ENCODE assay signal across 16 cellular contexts in genomic region chr5:176796411-176796810, GRCh38. TPM values are rescaled to one million over a fixed set of nuclear protein-coding genes. Genes with fewer than 3 reads are reported as not detected.
A peak's percentile ranks its signal among the peaks of the same experiment; 100 is the strongest.
DNase-seq lines count a peak whose midpoint lies in the region; FAIRE-seq and TF ChIP-seq lines count a peak whose summit lies in the region.
"Had no signal": no experiment of that assay in that cellular context is flagged by ENCODE, and none has a peak within 500 bp of the region (broad histone marks: within the 10 kb centered on the region; RNA-seq: fewer than 3 reads in every experiment).

No MANE protein-coding gene starts in this region.

- H3K4me3 ChIP-seq in astrocyte (ENCODE audit: insufficient read depth, low read depth, low read length), result no peak overlapping the region
- no peak overlapping the region for H3K4me3 ChIP-seq in osteoblast (ENCODE audit: insufficient read depth, low read length)
- no peak overlapping the region for H3K4me3 ChIP-seq in brain microvascular endothelial cell (ENCODE audit: low read depth, low read length)
- H3K4me3 ChIP-seq: Peyer's patch had no signal

- H3K36me3 ChIP-seq in astrocyte (ENCODE audit: insufficient read depth, low read length) (no peaks in the 10 kb centered on the region), osteoblast (ENCODE audit: insufficient read depth, low read length) (no peaks in the 10 kb centered on the region), brain microvascular endothelial cell (replicated peaks) (no peaks in the 10 kb centered on the region)
- H3K36me3 ChIP-seq: Peyer's patch had no signal

- H3K27ac Mint-ChIP-seq in astrocyte (ENCODE audit: unreplicated experiment) (no peak overlapping the region), glutamatergic neuron (ENCODE audit: unreplicated experiment) (no peak overlapping the region), chondrocyte (ENCODE audit: unreplicated experiment) (no peak overlapping the region)

- H4K20me1 ChIP-seq in astrocyte (ENCODE audit: insufficient read depth, low read length), result no peaks in the 10 kb centered on the region
- no peaks in the 10 kb centered on the region for H4K20me1 ChIP-seq in osteoblast (ENCODE audit: insufficient read depth, low read length)

- H3K9me3 ChIP-seq in astrocyte (ENCODE audit: insufficient read depth, low read depth, low read length) (no peaks in the 10 kb centered on the region), osteoblast (ENCODE audit: low read depth, low read length) (no peaks in the 10 kb centered on the region)
- H3K9me3 ChIP-seq: Peyer's patch had no signal

- H3K4me2 ChIP-seq in astrocyte (ENCODE audit: low read length) (no peak overlapping the region), osteoblast (ENCODE audit: insufficient read depth, low read length) (no peak overlapping the region)

- peak; percentile 67 for DNase-seq in AG20443 (ENCODE audit: low spot score)
- peak; percentile 27 for DNase-seq in HT1080 (ENCODE audit: low read depth)
- no peak for DNase-seq in astrocyte (ENCODE audit: low read depth)
- peak; percentile 84 for DNase-seq in osteoblast (ENCODE audit: insufficient read length, low spot score, missing footprints)
- DNase-seq in glutamatergic neuron, result no peak
- no peak for DNase-seq in brain microvascular endothelial cell
- no peak for DNase-seq in chondrocyte (ENCODE audit: low spot score)
- DNase-seq: C1 segment of cervical spinal cord, KBM-7, NCI-H1048, NCI-H1694, NCI-H774, Peyer's patch had no signal

- H3K27me3 Mint-ChIP-seq in astrocyte (ENCODE audit: low read depth, unreplicated experiment) (peaks cover 53% of the 10 kb centered on the region), glutamatergic neuron (ENCODE audit: unreplicated experiment) (peaks cover 5% of the 10 kb centered on the region), chondrocyte (ENCODE audit: low read depth) (peaks cover 53% of the 10 kb centered on the region)

- H3K4me3 Mint-ChIP-seq in astrocyte (ENCODE audit: unreplicated experiment), result peak overlapping the region; percentile 17
- H3K4me3 Mint-ChIP-seq in glutamatergic neuron (ENCODE audit: unreplicated experiment), result no peak overlapping the region
- H3K4me3 Mint-ChIP-seq in chondrocyte (ENCODE audit: unreplicated experiment), result no peak overlapping the region

- FAIRE-seq in astrocyte (lab: Jason Lieb, UNC), result no peak
- FAIRE-seq: GM18507, GM19239 had no signal

- in situ Hi-C loops in brain microvascular endothelial cell (cut with HindIII; ENCODE audit: low pct_ligation_motif_present, low sequenced_read_pairs), result no loop called here

- H3K79me2 ChIP-seq in astrocyte (ENCODE audit: insufficient read depth, low read length), result no peaks in the 10 kb centered on the region
- no peaks in the 10 kb centered on the region for H3K79me2 ChIP-seq in osteoblast (ENCODE audit: insufficient read depth, low read length)

- no peaks in the 10 kb centered on the region for H3K4me1 Mint-ChIP-seq in astrocyte (ENCODE audit: low read depth, unreplicated experiment)
- peaks cover 8% of the 10 kb centered on the region for H3K4me1 Mint-ChIP-seq in glutamatergic neuron (ENCODE audit: low read depth, unreplicated experiment)
- H3K4me1 Mint-ChIP-seq in chondrocyte (ENCODE audit: low read depth), result peaks cover 10% of the 10 kb centered on the region

- H3K4me1 ChIP-seq in astrocyte (ENCODE audit: insufficient read depth, low read length) (no peaks in the 10 kb centered on the region), osteoblast (ENCODE audit: insufficient read depth, low read length) (no peaks in the 10 kb centered on the region)
- H3K4me1 ChIP-seq: Peyer's patch had no signal

- H3K9me3 Mint-ChIP-seq in astrocyte (ENCODE audit: unreplicated experiment) (peaks cover 3% of the 10 kb centered on the region), glutamatergic neuron (ENCODE audit: unreplicated experiment) (peaks cover 1% of the 10 kb centered on the region), chondrocyte (ENCODE audit: low read depth) (no peaks in the 10 kb centered on the region)

- H3K9ac ChIP-seq in astrocyte (ENCODE audit: low read length), result no peak overlapping the region

- H3K36me3 Mint-ChIP-seq in astrocyte (ENCODE audit: low read depth, unreplicated experiment) (peaks cover 2% of the 10 kb centered on the region), glutamatergic neuron (ENCODE audit: unreplicated experiment) (no peaks in the 10 kb centered on the region), chondrocyte (ENCODE audit: low read depth) (no peaks in the 10 kb centered on the region)

- H2AFZ ChIP-seq in astrocyte (ENCODE audit: low read depth, low read length) (no peak overlapping the region), osteoblast (ENCODE audit: low read length) (no peak overlapping the region)

- H3K27me3 ChIP-seq in astrocyte (ENCODE audit: insufficient read depth, low read length), result peaks cover 39% of the 10 kb centered on the region
- H3K27me3 ChIP-seq in osteoblast (ENCODE audit: insufficient read depth, low read length), result peaks cover 47% of the 10 kb centered on the region
- H3K27me3 ChIP-seq in brain microvascular endothelial cell (replicated peaks), result peaks cover 53% of the 10 kb centered on the region
- H3K27me3 ChIP-seq: Peyer's patch had no signal

- H3K27ac ChIP-seq in astrocyte (ENCODE audit: low read depth, low read length) (no peak overlapping the region), osteoblast (ENCODE audit: low read depth, low read length) (no peak overlapping the region), brain microvascular endothelial cell (no peak overlapping the region)
- H3K27ac ChIP-seq: HL-60, Peyer's patch had no signal

- TF ChIP-seq CTCF in astrocyte (IDR thresholded peaks at IDR 0.05; ENCODE audit: insufficient read depth, low read depth, low read length), result no peak
- TF ChIP-seq CTCF in osteoblast (IDR thresholded peaks at IDR 0.05; ENCODE audit: extremely low read depth, low read depth, low read length), result no peak
- no peak for TF ChIP-seq CTCF in glutamatergic neuron (IDR thresholded peaks at IDR 0.05; ENCODE audit: partially characterized antibody, unreplicated experiment)
- TF ChIP-seq CTCF in brain microvascular endothelial cell (IDR thresholded peaks at IDR 0.05; ENCODE audit: low read depth, low read length, missing control alignments), result no peak
- TF ChIP-seq CTCF in chondrocyte (IDR thresholded peaks at IDR 0.05), result no peak

RNA-seq across cellular contexts. Expression of gene UNC5A, which starts 13.9 kb away (rescaled TPM):
- total RNA-seq in HT1080 (2014; rRNA removed; shearing (Covaris generic)), result 0.05 TPM in 1 of 2 replicates, not detected in the other
- polyA plus RNA-seq in HT1080 (2015; cell fraction: cytosol; rRNA removed), result 0.01 and 0.15 TPM in 2 replicates
- polyA plus RNA-seq in HT1080 (2015; cell fraction: nucleus; rRNA removed), result not detected in 2 replicates
- 0.67 and 0.70 TPM in 2 replicates for total RNA-seq in astrocyte
- not detected in 2 replicates for total RNA-seq in osteoblast
- total RNA-seq in glutamatergic neuron (ENCODE audit: unreplicated experiment), result 5.6 TPM
- total RNA-seq in chondrocyte, result 0.15 to 0.18 TPM (median 0.17 TPM) in 3 replicates

Comparison
In these comparisons a context has a peak if more than half of its experiments do, and no peak if none do; other contexts are left out.
1. DNase-seq: peak in AG20443 (single experiment), HT1080 (single experiment) and osteoblast (single experiment); none in astrocyte (single experiment), glutamatergic neuron (single experiment), brain microvascular endothelial cell (single experiment) and chondrocyte (single experiment).